ENCODE assay signal across 16 cellular contexts in genomic region chr5:149005077-149005892, GRCh38. TPM values are rescaled to one million over a fixed set of nuclear protein-coding genes. Genes with fewer than 3 reads are reported as not detected.
DNase-seq lines count a peak whose midpoint lies in the region; ATAC-seq lines count a peak whose summit lies in the region.
"Had no signal": no experiment of that assay in that cellular context is flagged by ENCODE, and none has a peak within 500 bp of the region (broad histone marks: within the 10 kb centered on the region; RNA-seq: fewer than 3 reads in every experiment).

No MANE protein-coding gene starts in this region.

- intact Hi-C loops in activated naive CD4-positive, alpha-beta T cell treated with anti-CD3 and anti-CD28 coated beads for 36 hours (cut with micrococcal nuclease): no loop called here

- CTCF ChIA-PET in activated naive CD4-positive, alpha-beta T cell treated with anti-CD3 and anti-CD28 coated beads for 36 hours (lab: Charles Lee): interaction anchor here (0.7 to 8.2 kb wide), 3 partner anchors 30 to 621 kb away, joined by 3 to 72 read pairs (median 8); partner anchors contain the start of gene FBXO38

- no peaks in the 10 kb centered on the region for H3K36me3 Mint-ChIP-seq in activated naive CD4-positive, alpha-beta T cell treated with anti-CD3 and anti-CD28 coated beads for 36 hours (ENCODE audit: low read depth)
- H3K36me3 Mint-ChIP-seq in activated naive CD4-positive, alpha-beta T cell treated with anti-CD3 and anti-CD28 coated beads, Interleukin-2, amount 50 U/mL, for 72 hours: no peaks in the 10 kb centered on the region
- no peaks in the 10 kb centered on the region for H3K36me3 Mint-ChIP-seq in stimulated activated naive B cell treated with anti-CD40 and anti-IgM and Interleukin-4, amounts not matched to agents 10 μg/mL and 1 μg/mL and 100 μg/mL, for 72 hours
- H3K36me3 Mint-ChIP-seq: memory B cell had no signal

- peak; percentile 16 for DNase-seq in activated naive CD4-positive, alpha-beta T cell treated with anti-CD3 and anti-CD28 coated beads for 36 hours
- DNase-seq in activated naive CD4-positive, alpha-beta T cell treated with anti-CD3 and anti-CD28 coated beads, Interleukin-2, amount 50 U/mL, for 72 hours (ENCODE audit: low spot score in 2 of 2): no peak
- DNase-seq in T1000 (lab: John Stamatoyannopoulos, UW) (peak; percentile 36), fibroblast of the conjunctiva (ENCODE audit: low read depth) (peak; percentile 76), DMS153 (lab: John Stamatoyannopoulos, UW) (no peak), NCI-H128 (lab: John Stamatoyannopoulos, UW; ENCODE audit: unreplicated experiment) (no peak)
- no peak for DNase-seq in stimulated activated naive B cell treated with anti-CD40 and anti-IgM and Interleukin-4, amounts not matched to agents 10 μg/mL and 1 μg/mL and 100 μg/mL, for 72 hours
- DNase-seq: activated CD8-positive, alpha-beta T cell treated with anti-CD3 and anti-CD28 coated beads, Interleukin-2, amount 10 ng/mL, durations not matched to agents 7 days and 5 days; activated effector memory CD4-positive, alpha-beta T cell treated with anti-CD3 and anti-CD28 coated beads, Interleukin-2, amount 50 U/mL, for 16 hours; KBM-7; NCI-H1417 treated with DMSO at 0.1 percent for 48 hours; NCI-H774; occipital lobe; SHP77 had no signal

- peaks cover 10% of the 10 kb centered on the region for H3K27me3 Mint-ChIP-seq in activated naive CD4-positive, alpha-beta T cell treated with anti-CD3 and anti-CD28 coated beads for 36 hours (ENCODE audit: low read depth)
- peaks cover 9 to 13% of the 10 kb centered on the region in 2 donors for H3K27me3 Mint-ChIP-seq in stimulated activated naive B cell treated with anti-CD40 and anti-IgM and Interleukin-4, amounts not matched to agents 10 μg/mL and 1 μg/mL and 100 μg/mL, for 72 hours

- ATAC-seq in activated naive CD4-positive, alpha-beta T cell treated with anti-CD3 and anti-CD28 coated beads, Interleukin-2, amount 50 U/mL, for 72 hours: no peak
- peak; percentile 38 to 39 for ATAC-seq in stimulated activated naive B cell treated with anti-CD40 and anti-IgM and Interleukin-4, amounts not matched to agents 10 μg/mL and 1 μg/mL and 100 μg/mL, for 72 hours (replicated peaks)
- ATAC-seq in GM18861 (IDR thresholded peaks at IDR 0.05; ENCODE audit: unreplicated experiment): no peak
- ATAC-seq: activated CD8-positive, alpha-beta T cell treated with anti-CD3 and anti-CD28 coated beads, Interleukin-2, amount 10 ng/mL, durations not matched to agents 7 days and 5 days had no signal

- no peak overlapping the region for H3K27ac Mint-ChIP-seq in activated naive CD4-positive, alpha-beta T cell treated with anti-CD3 and anti-CD28 coated beads for 36 hours
- H3K27ac Mint-ChIP-seq in activated naive CD4-positive, alpha-beta T cell treated with anti-CD3 and anti-CD28 coated beads, Interleukin-2, amount 50 U/mL, for 72 hours: peak overlapping the region in 1 of 2 donors; percentile 65
- no peak overlapping the region for H3K27ac Mint-ChIP-seq in stimulated activated naive B cell treated with anti-CD40 and anti-IgM and Interleukin-4, amounts not matched to agents 10 μg/mL and 1 μg/mL and 100 μg/mL, for 72 hours
- H3K27ac Mint-ChIP-seq: activated CD8-positive, alpha-beta T cell treated with anti-CD3 and anti-CD28 coated beads, Interleukin-2, amount 10 ng/mL, durations not matched to agents 7 days and 5 days; memory B cell had no signal

- H3K9me3 Mint-ChIP-seq in activated naive CD4-positive, alpha-beta T cell treated with anti-CD3 and anti-CD28 coated beads for 36 hours: no peaks in the 10 kb centered on the region
- no peaks in the 10 kb centered on the region for H3K9me3 Mint-ChIP-seq in activated naive CD4-positive, alpha-beta T cell treated with anti-CD3 and anti-CD28 coated beads, Interleukin-2, amount 50 U/mL, for 72 hours
- no peaks in the 10 kb centered on the region for H3K9me3 Mint-ChIP-seq in stimulated activated naive B cell treated with anti-CD40 and anti-IgM and Interleukin-4, amounts not matched to agents 10 μg/mL and 1 μg/mL and 100 μg/mL, for 72 hours
- H3K9me3 Mint-ChIP-seq: memory B cell had no signal

- H3K4me1 Mint-ChIP-seq in activated naive CD4-positive, alpha-beta T cell treated with anti-CD3 and anti-CD28 coated beads for 36 hours (ENCODE audit: low read depth): peaks cover 3% of the 10 kb centered on the region
- peaks cover 3 to 8% of the 10 kb centered on the region in 2 donors for H3K4me1 Mint-ChIP-seq in stimulated activated naive B cell treated with anti-CD40 and anti-IgM and Interleukin-4, amounts not matched to agents 10 μg/mL and 1 μg/mL and 100 μg/mL, for 72 hours
- H3K4me1 Mint-ChIP-seq: memory B cell had no signal

- H3K4me3 Mint-ChIP-seq in activated naive CD4-positive, alpha-beta T cell treated with anti-CD3 and anti-CD28 coated beads for 36 hours: no peak overlapping the region
- no peak overlapping the region for H3K4me3 Mint-ChIP-seq in stimulated activated naive B cell treated with anti-CD40 and anti-IgM and Interleukin-4, amounts not matched to agents 10 μg/mL and 1 μg/mL and 100 μg/mL, for 72 hours
- H3K4me3 Mint-ChIP-seq: activated CD8-positive, alpha-beta T cell treated with anti-CD3 and anti-CD28 coated beads, Interleukin-2, amount 10 ng/mL, durations not matched to agents 7 days and 5 days; memory B cell had no signal

RNA-seq across cellular contexts. Expression of gene SH3TC2, which starts 57.6 kb away (rescaled TPM):
- total RNA-seq in activated naive CD4-positive, alpha-beta T cell treated with anti-CD3 and anti-CD28 coated beads for 36 hours: not detected
- not detected for total RNA-seq in activated naive CD4-positive, alpha-beta T cell treated with anti-CD3 and anti-CD28 coated beads, Interleukin-2, amount 50 U/mL, for 72 hours
- total RNA-seq: activated CD8-positive, alpha-beta T cell treated with anti-CD3 and anti-CD28 coated beads, Interleukin-2, amount 10 ng/mL, durations not matched to agents 7 days and 5 days had no signal

Comparison
In these comparisons a context has a peak if more than half of its experiments do, and no peak if none do; other contexts are left out.
1. DNase-seq: peak in activated naive CD4-positive, alpha-beta T cell treated with anti-CD3 and anti-CD28 coated beads for 36 hours (single experiment), T1000 (single experiment) and fibroblast of the conjunctiva (single experiment); none in activated naive CD4-positive, alpha-beta T cell treated with anti-CD3 and anti-CD28 coated beads, Interleukin-2, amount 50 U/mL, for 72 hours (0 of 2), stimulated activated naive B cell treated with anti-CD40 and anti-IgM and Interleukin-4, amounts not matched to agents 10 μg/mL and 1 μg/mL and 100 μg/mL, for 72 hours (single experiment), DMS153 (single experiment) and NCI-H128 (single experiment).
2. ATAC-seq: peak in stimulated activated naive B cell treated with anti-CD40 and anti-IgM and Interleukin-4, amounts not matched to agents 10 μg/mL and 1 μg/mL and 100 μg/mL, for 72 hours (2 of 2); none in activated naive CD4-positive, alpha-beta T cell treated with anti-CD3 and anti-CD28 coated beads, Interleukin-2, amount 50 U/mL, for 72 hours (0 of 2) and GM18861 (single experiment).